Comparison of ENCODE assay signal across 1 cellular context in genomic region chr9:5593904-5594303, GRCh38.
TF ChIP-seq lines count a peak whose summit lies in the region.

No MANE protein-coding gene starts in this region.

TF ChIP-seq in GM12878, 131 proteins besides CTCF, POLR2A, EP300 and RAD21 (continued from another document):
- TF ChIP-seq, protein P1, sequence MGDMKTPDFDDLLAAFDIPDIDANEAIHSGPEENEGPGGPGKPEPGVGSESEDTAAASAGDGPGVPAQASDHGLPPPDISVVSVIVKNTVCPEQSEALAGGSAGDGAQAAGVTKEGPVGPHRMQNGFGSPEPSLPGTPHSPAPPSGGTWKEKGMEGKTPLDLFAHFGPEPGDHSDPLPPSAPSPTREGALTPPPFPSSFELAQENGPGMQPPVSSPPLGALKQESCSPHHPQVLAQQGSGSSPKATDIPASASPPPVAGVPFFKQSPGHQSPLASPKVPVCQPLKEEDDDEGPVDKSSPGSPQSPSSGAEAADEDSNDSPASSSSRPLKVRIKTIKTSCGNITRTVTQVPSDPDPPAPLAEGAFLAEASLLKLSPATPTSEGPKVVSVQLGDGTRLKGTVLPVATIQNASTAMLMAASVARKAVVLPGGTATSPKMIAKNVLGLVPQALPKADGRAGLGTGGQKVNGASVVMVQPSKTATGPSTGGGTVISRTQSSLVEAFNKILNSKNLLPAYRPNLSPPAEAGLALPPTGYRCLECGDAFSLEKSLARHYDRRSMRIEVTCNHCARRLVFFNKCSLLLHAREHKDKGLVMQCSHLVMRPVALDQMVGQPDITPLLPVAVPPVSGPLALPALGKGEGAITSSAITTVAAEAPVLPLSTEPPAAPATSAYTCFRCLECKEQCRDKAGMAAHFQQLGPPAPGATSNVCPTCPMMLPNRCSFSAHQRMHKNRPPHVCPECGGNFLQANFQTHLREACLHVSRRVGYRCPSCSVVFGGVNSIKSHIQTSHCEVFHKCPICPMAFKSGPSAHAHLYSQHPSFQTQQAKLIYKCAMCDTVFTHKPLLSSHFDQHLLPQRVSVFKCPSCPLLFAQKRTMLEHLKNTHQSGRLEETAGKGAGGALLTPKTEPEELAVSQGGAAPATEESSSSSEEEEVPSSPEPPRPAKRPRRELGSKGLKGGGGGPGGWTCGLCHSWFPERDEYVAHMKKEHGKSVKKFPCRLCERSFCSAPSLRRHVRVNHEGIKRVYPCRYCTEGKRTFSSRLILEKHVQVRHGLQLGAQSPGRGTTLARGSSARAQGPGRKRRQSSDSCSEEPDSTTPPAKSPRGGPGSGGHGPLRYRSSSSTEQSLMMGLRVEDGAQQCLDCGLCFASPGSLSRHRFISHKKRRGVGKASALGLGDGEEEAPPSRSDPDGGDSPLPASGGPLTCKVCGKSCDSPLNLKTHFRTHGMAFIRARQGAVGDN (IDR thresholded peaks at IDR 0.05) = peak; percentile 74; the same call in 1 of the 2 replicates
- TF ChIP-seq JUNB (IDR thresholded peaks at IDR 0.05) = peak; percentile 90
- peak; percentile 83 for TF ChIP-seq ZNF217 (IDR thresholded peaks at IDR 0.05)
- TF ChIP-seq, protein P2, sequence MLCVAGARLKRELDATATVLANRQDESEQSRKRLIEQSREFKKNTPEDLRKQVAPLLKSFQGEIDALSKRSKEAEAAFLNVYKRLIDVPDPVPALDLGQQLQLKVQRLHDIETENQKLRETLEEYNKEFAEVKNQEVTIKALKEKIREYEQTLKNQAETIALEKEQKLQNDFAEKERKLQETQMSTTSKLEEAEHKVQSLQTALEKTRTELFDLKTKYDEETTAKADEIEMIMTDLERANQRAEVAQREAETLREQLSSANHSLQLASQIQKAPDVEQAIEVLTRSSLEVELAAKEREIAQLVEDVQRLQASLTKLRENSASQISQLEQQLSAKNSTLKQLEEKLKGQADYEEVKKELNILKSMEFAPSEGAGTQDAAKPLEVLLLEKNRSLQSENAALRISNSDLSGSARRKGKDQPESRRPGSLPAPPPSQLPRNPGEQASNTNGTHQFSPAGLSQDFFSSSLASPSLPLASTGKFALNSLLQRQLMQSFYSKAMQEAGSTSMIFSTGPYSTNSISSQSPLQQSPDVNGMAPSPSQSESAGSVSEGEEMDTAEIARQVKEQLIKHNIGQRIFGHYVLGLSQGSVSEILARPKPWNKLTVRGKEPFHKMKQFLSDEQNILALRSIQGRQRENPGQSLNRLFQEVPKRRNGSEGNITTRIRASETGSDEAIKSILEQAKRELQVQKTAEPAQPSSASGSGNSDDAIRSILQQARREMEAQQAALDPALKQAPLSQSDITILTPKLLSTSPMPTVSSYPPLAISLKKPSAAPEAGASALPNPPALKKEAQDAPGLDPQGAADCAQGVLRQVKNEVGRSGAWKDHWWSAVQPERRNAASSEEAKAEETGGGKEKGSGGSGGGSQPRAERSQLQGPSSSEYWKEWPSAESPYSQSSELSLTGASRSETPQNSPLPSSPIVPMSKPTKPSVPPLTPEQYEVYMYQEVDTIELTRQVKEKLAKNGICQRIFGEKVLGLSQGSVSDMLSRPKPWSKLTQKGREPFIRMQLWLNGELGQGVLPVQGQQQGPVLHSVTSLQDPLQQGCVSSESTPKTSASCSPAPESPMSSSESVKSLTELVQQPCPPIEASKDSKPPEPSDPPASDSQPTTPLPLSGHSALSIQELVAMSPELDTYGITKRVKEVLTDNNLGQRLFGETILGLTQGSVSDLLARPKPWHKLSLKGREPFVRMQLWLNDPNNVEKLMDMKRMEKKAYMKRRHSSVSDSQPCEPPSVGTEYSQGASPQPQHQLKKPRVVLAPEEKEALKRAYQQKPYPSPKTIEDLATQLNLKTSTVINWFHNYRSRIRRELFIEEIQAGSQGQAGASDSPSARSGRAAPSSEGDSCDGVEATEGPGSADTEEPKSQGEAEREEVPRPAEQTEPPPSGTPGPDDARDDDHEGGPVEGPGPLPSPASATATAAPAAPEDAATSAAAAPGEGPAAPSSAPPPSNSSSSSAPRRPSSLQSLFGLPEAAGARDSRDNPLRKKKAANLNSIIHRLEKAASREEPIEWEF (IDR thresholded peaks at IDR 0.05; ENCODE audit: insufficient replicate concordance, low read depth, low read length) = peak; percentile 88
